ENCODE assay signal across 8 cellular contexts in genomic region chr6:128519132-128519930, GRCh38. TPM values are rescaled to one million over a fixed set of nuclear protein-coding genes. Genes with fewer than 3 reads are reported as not detected.
A peak's percentile ranks its signal among the peaks of the same experiment; 100 is the strongest.
DNase-seq lines count a peak whose midpoint lies in the region; ATAC-seq, FAIRE-seq and TF ChIP-seq lines count a peak whose summit lies in the region.

No MANE protein-coding gene starts in this region.

- POLR2A ChIA-PET in activated CD8-positive, alpha-beta T cell treated with anti-CD3 and anti-CD28 coated beads for 36 hours (lab: Charles Lee), result no interaction called here

- H3K27me3 ChIP-seq in ACC112 (ENCODE audit: insufficient read depth, low read length) (no peaks in the 10 kb centered on the region), endocrine pancreas (ENCODE audit: control insufficient read depth, insufficient read depth, low read length) (no peaks in the 10 kb centered on the region)

- intact Hi-C loops in activated CD8-positive, alpha-beta T cell treated with anti-CD3 and anti-CD28 coated beads for 36 hours (cut with micrococcal nuclease), result no loop called here

- peak overlapping the region; percentile 99 for H3K4me3 ChIP-seq in ACC112 (ENCODE audit: low read depth, low read length)
- H3K4me3 ChIP-seq in endocrine pancreas (ENCODE audit: control insufficient read depth, insufficient read depth, low read length), result peak overlapping the region; percentile 72
- H3K4me3 ChIP-seq in mesodermal cell (ENCODE audit: extremely low read depth, insufficient read depth, low read length, poor library complexity, severe bottlenecking), result peak overlapping the region; percentile 94

- peak overlapping the region; percentile 85 for H2AFZ ChIP-seq in ACC112 (ENCODE audit: low read length, unreplicated experiment)

- H3K27ac Mint-ChIP-seq in activated CD8-positive, alpha-beta T cell treated with anti-CD3 and anti-CD28 coated beads for 36 hours, result peak overlapping the region; percentile 79
- no peak overlapping the region for H3K27ac Mint-ChIP-seq in stimulated activated memory B cell treated with anti-CD40 and anti-IgM and Interleukin-4, amounts not matched to agents 10 μg/mL and 1 μg/mL and 100 μg/mL, for 72 hours

- TF ChIP-seq CTCF in activated CD8-positive, alpha-beta T cell treated with anti-CD3 and anti-CD28 coated beads for 36 hours (IDR thresholded peaks at IDR 0.05), result no peak

- CTCF ChIA-PET in activated CD8-positive, alpha-beta T cell treated with anti-CD3 and anti-CD28 coated beads for 36 hours (lab: Charles Lee), result interaction anchor here (0.6 to 2.0 kb wide), 6 partner anchors 8 to 652 kb away, joined by 3 to 8 read pairs (median 4); no protein-coding TSS in a partner anchor

- H3K36me3 ChIP-seq in ACC112 (ENCODE audit: insufficient read depth, low read length), result no peaks in the 10 kb centered on the region
- no peaks in the 10 kb centered on the region for H3K36me3 ChIP-seq in endocrine pancreas (ENCODE audit: control insufficient read depth, insufficient read depth, low read length)
- no peaks in the 10 kb centered on the region for H3K36me3 ChIP-seq in mesodermal cell (ENCODE audit: control insufficient read depth, insufficient read depth, low read length)

- 0% methylated on average over 36 to 37 of the region's 46 CpGs for WGBS in mesodermal cell (ENCODE audit: insufficient coverage in 2 of 2), 2 experiments

- no peaks in the 10 kb centered on the region for H3K9me3 Mint-ChIP-seq in activated CD8-positive, alpha-beta T cell treated with anti-CD3 and anti-CD28 coated beads for 36 hours
- H3K9me3 Mint-ChIP-seq in stimulated activated memory B cell treated with anti-CD40 and anti-IgM and Interleukin-4, amounts not matched to agents 10 μg/mL and 1 μg/mL and 100 μg/mL, for 72 hours, result no peaks in the 10 kb centered on the region

- peak; percentile 33 for FAIRE-seq in GM19239 (lab: Jason Lieb, UNC)

- H3K4me3 Mint-ChIP-seq in activated CD8-positive, alpha-beta T cell treated with anti-CD3 and anti-CD28 coated beads for 36 hours, result peak overlapping the region; percentile 89
- peak overlapping the region; percentile 84 for H3K4me3 Mint-ChIP-seq in stimulated activated memory B cell treated with anti-CD40 and anti-IgM and Interleukin-4, amounts not matched to agents 10 μg/mL and 1 μg/mL and 100 μg/mL, for 72 hours

- ATAC-seq in activated CD8-positive, alpha-beta T cell treated with anti-CD3 and anti-CD28 coated beads for 36 hours, result peak; percentile 14
- ATAC-seq in stimulated activated memory B cell treated with anti-CD40 and anti-IgM and Interleukin-4, amounts not matched to agents 10 μg/mL and 1 μg/mL and 100 μg/mL, for 72 hours, result no peak
- no peak for ATAC-seq in GM19452 (IDR thresholded peaks at IDR 0.05; ENCODE audit: unreplicated experiment)

- H3K27ac ChIP-seq in ACC112 (ENCODE audit: low read depth, low read length) (peak overlapping the region; percentile 64), mesodermal cell (ENCODE audit: low read depth, low read length, severe bottlenecking) (peak overlapping the region; percentile 98)

- H3K4me1 ChIP-seq in ACC112 (ENCODE audit: control insufficient read depth, insufficient read depth, low read length, unreplicated experiment) (peaks cover 43% of the 10 kb centered on the region), endocrine pancreas (ENCODE audit: control insufficient read depth, insufficient read depth, low read length) (peaks cover 6% of the 10 kb centered on the region), mesodermal cell (ENCODE audit: control insufficient read depth, insufficient read depth, low read length, poor library complexity, severe bottlenecking) (peaks cover 20% of the 10 kb centered on the region)

- peaks cover 19% of the 10 kb centered on the region for H3K4me1 Mint-ChIP-seq in activated CD8-positive, alpha-beta T cell treated with anti-CD3 and anti-CD28 coated beads for 36 hours (ENCODE audit: low read depth)
- peaks cover 25% of the 10 kb centered on the region for H3K4me1 Mint-ChIP-seq in stimulated activated memory B cell treated with anti-CD40 and anti-IgM and Interleukin-4, amounts not matched to agents 10 μg/mL and 1 μg/mL and 100 μg/mL, for 72 hours

- no peaks in the 10 kb centered on the region for H3K9me3 ChIP-seq in endocrine pancreas (ENCODE audit: control insufficient read depth, low read length)
- no peaks in the 10 kb centered on the region for H3K9me3 ChIP-seq in mesodermal cell (ENCODE audit: control insufficient read depth, low read length)

- peak overlapping the region; percentile 58 for H3K9ac ChIP-seq in endocrine pancreas (ENCODE audit: control insufficient read depth, insufficient read depth, low read length)

- H3K36me3 Mint-ChIP-seq in activated CD8-positive, alpha-beta T cell treated with anti-CD3 and anti-CD28 coated beads for 36 hours (ENCODE audit: low read depth), result no peaks in the 10 kb centered on the region
- no peaks in the 10 kb centered on the region for H3K36me3 Mint-ChIP-seq in stimulated activated memory B cell treated with anti-CD40 and anti-IgM and Interleukin-4, amounts not matched to agents 10 μg/mL and 1 μg/mL and 100 μg/mL, for 72 hours

- no peak for DNase-seq in GM19239 (ENCODE audit: insufficient read length, low spot score)
- DNase-seq in NCI-H146 (lab: John Stamatoyannopoulos, UW), result peak; percentile 86
- peak; percentile 33 for DNase-seq in activated CD8-positive, alpha-beta T cell treated with anti-CD3 and anti-CD28 coated beads for 36 hours

- H3K79me2 ChIP-seq in ACC112 (ENCODE audit: control insufficient read depth, insufficient read depth, low read length, unreplicated experiment), result peaks cover 57% of the 10 kb centered on the region

- peaks cover 31% of the 10 kb centered on the region for H3K27me3 Mint-ChIP-seq in activated CD8-positive, alpha-beta T cell treated with anti-CD3 and anti-CD28 coated beads for 36 hours
- H3K27me3 Mint-ChIP-seq in stimulated activated memory B cell treated with anti-CD40 and anti-IgM and Interleukin-4, amounts not matched to agents 10 μg/mL and 1 μg/mL and 100 μg/mL, for 72 hours, result peaks cover 64% of the 10 kb centered on the region

RNA-seq across cellular contexts. Expression of gene PTPRK, which starts 1.1 kb away (rescaled TPM):
- 1 to 10 TPM; 7.7 to 8.9 TPM for total RNA-seq in activated CD8-positive, alpha-beta T cell treated with anti-CD3 and anti-CD28 coated beads for 36 hours
- polyA plus RNA-seq in mesodermal cell (2013, experiment 1 of 2), result 39.4 TPM
- 37.1 TPM for polyA plus RNA-seq in mesodermal cell (2013, experiment 2 of 2)
